4 cellular contexts compared by ENCODE assay signal in genomic region chr3:180820400-180820799, GRCh38.
"Had no signal": no experiment of that assay in that cellular context is flagged by ENCODE, and none has a peak within 500 bp of the region (broad histone marks: within the 10 kb centered on the region; RNA-seq: fewer than 3 reads in every experiment).

No MANE protein-coding gene starts in this region.

- H3K4me2 ChIP-seq: GM23338 had no signal

- H3K9me3 Mint-ChIP-seq: GM23338, H9, IgD-negative memory B cell had no signal

- H3K4me1 Mint-ChIP-seq: GM23338, H9, IgD-negative memory B cell had no signal

- DNase-seq: H9, HCEC 1CT had no signal

- H3K4me3 ChIP-seq: GM23338 had no signal

- H2AFZ ChIP-seq: GM23338 had no signal

- H3K4me3 Mint-ChIP-seq: GM23338, H9, IgD-negative memory B cell had no signal

- H3K27ac Mint-ChIP-seq: GM23338, IgD-negative memory B cell had no signal

- ATAC-seq: GM23338 had no signal

- H3K36me3 Mint-ChIP-seq: IgD-negative memory B cell had no signal
